ENCODE assay signal across 29 cellular contexts in the genomic region with DNA sequence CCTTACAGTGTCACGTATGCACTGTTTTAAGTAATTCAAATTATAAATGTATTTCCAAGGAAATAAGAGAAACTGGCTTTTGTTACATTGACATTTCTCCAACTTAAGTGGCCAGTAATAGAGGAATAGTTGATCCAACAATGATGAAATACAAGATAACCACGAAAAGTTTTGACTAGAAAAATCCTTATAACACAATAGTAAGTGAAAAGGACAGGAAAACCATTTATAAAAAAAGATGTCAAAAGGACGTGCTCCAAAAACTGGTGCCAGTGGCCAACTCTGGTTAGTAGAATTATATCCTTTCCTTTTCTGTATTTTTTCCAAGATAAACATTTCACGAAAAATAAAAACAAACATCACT.
DNase-seq lines count a peak whose midpoint lies in the region; ATAC-seq and TF ChIP-seq lines count a peak whose summit lies in the region.
"Had no signal": no experiment of that assay in that cellular context is flagged by ENCODE, and none has a peak within 500 bp of the region (broad histone marks: within the 10 kb centered on the region; RNA-seq: fewer than 3 reads in every experiment).

No MANE protein-coding gene starts in this region.

- peak overlapping the region; percentile 77 for H3K4me2 ChIP-seq in osteoblast (ENCODE audit: insufficient read depth, low read length)
- H3K4me2 ChIP-seq: A549 had no signal

- H3K4me1 ChIP-seq in heart right ventricle (peaks cover 4 to 70% (median 38%) of the 10 kb centered on the region in 9 donors), osteoblast (ENCODE audit: insufficient read depth, low read length) (peaks cover 29% of the 10 kb centered on the region)

- TF ChIP-seq CTCF in heart right ventricle (IDR thresholded peaks at IDR 0.05), result no peak
- TF ChIP-seq CTCF in osteoblast (IDR thresholded peaks at IDR 0.05; ENCODE audit: extremely low read depth, low read depth, low read length), result no peak
- TF ChIP-seq CTCF in endothelial cell (IDR thresholded peaks at IDR 0.05; ENCODE audit: unreplicated experiment), result no peak

- intact Hi-C loops in heart right ventricle (cut with DNase I), result loop anchor here in 4 of 10 donors (5.0 kb wide), 4 partner anchors 35 to 75 kb away; no protein-coding TSS in a partner anchor
- intact Hi-C loops in Right ventricle myocardium inferior (cut with DNase I), result loop anchor here (2.0 to 5.0 kb wide), 3 partner anchors 40 to 205 kb away; no protein-coding TSS in a partner anchor

- WGBS in heart right ventricle, 2 donors, result 30 to 31% methylated on average over 4 of the region's 4 CpGs

- no peak overlapping the region for H2AFZ ChIP-seq in osteoblast (ENCODE audit: low read length)
- H2AFZ ChIP-seq: parathyroid adenoma had no signal

- ATAC-seq in heart right ventricle (no peak), Right ventricle myocardium inferior (no peak)
- ATAC-seq: stimulated activated naive B cell treated with anti-CD40 and anti-IgM and Interleukin-4, amounts not matched to agents 10 μg/mL and 1 μg/mL and 100 μg/mL, for 72 hours had no signal

- H3K27me3 ChIP-seq in heart right ventricle (no peaks in the 10 kb centered on the region), osteoblast (ENCODE audit: insufficient read depth, low read length) (no peaks in the 10 kb centered on the region)

- H3K27ac ChIP-seq in heart right ventricle (peak overlapping the region in 9 of 10 donors; percentile 5 to 85 (median 77)), osteoblast (ENCODE audit: low read depth, low read length) (peak overlapping the region; percentile 69)
- H3K27ac ChIP-seq: A549, parathyroid adenoma had no signal

- DNase-seq in heart right ventricle, result no peak
- no peak for DNase-seq in Right ventricle myocardium inferior (ENCODE audit: missing footprints)
- peak; percentile 27 for DNase-seq in fibroblast of gingiva (ENCODE audit: low read depth)
- DNase-seq in osteoblast (ENCODE audit: insufficient read length, low spot score, missing footprints), result no peak
- DNase-seq in AG08396 (ENCODE audit: low spot score), result no peak
- no peak for DNase-seq in endothelial cell (ENCODE audit: low spot score)
- DNase-seq in stimulated activated CD4-positive, alpha-beta T cell treated with anti-CD3 and anti-CD28 coated beads, Interleukin-12 subunit alpha, Interleukin-12 subunit beta, amount 100 ng/mL, for 4 hours, result no peak
- no peak for DNase-seq in NCI-H2171 (lab: John Stamatoyannopoulos, UW)
- DNase-seq: activated B cell treated with CpG ODN at 0.5 μM for 24 hours; activated CD4-positive, alpha-beta T cell treated with anti-CD3 and anti-CD28 coated beads, Interleukin-2, amount 50 U/mL, for 4 hours; activated naive CD4-positive, alpha-beta T cell treated with anti-CD3 and anti-CD28 coated beads, Interleukin-2, amount 10 ng/mL, durations not matched to agents 7 days and 5 days; amygdala; COR-L47; DMS53; effector memory CD4-positive, alpha-beta T cell; H9; NCI-H1694 treated with DMSO at 0.1 percent for 48 hours; NCI-H2171 treated with DMSO at 0.1 percent for 48 hours; NK-92 treated with Interleukin-12 subunit alpha and Interleukin-12 subunit beta, amount 100 ng/mL, for 24 hours; SHP77 treated with DMSO at 0.1 percent for 48 hours; stimulated activated CD4-positive, alpha-beta T cell treated with anti-CD3 and anti-CD28 coated beads, Interleukin-4, amount 100 ng/mL, for 4 hours; stimulated activated naive B cell treated with anti-CD40 and anti-IgM and Interleukin-4, amounts not matched to agents 10 μg/mL and 1 μg/mL and 100 μg/mL, for 72 hours; SW 1271 had no signal

- H3K4me3 Mint-ChIP-seq in endothelial cell (ENCODE audit: unreplicated experiment), result no peak overlapping the region
- H3K4me3 Mint-ChIP-seq: activated B cell treated with CpG ODN at 0.5 μM for 24 hours; activated naive CD4-positive, alpha-beta T cell treated with anti-CD3 and anti-CD28 coated beads, Interleukin-2, amount 10 ng/mL, durations not matched to agents 7 days and 5 days; H9; IgD-negative memory B cell; stimulated activated naive B cell treated with anti-CD40 and anti-IgM and Interleukin-4, amounts not matched to agents 10 μg/mL and 1 μg/mL and 100 μg/mL, for 72 hours had no signal

- H3K4me1 Mint-ChIP-seq in endothelial cell (ENCODE audit: unreplicated experiment), result no peaks in the 10 kb centered on the region
- H3K4me1 Mint-ChIP-seq: activated B cell treated with CpG ODN at 0.5 μM for 24 hours; activated naive CD4-positive, alpha-beta T cell treated with anti-CD3 and anti-CD28 coated beads, Interleukin-2, amount 10 ng/mL, durations not matched to agents 7 days and 5 days; IgD-negative memory B cell; nephron progenitor cell had no signal

- H3K36me3 ChIP-seq in heart right ventricle, result peaks cover 0 to 33% (median 0%) of the 10 kb centered on the region in 9 donors
- peaks cover 9% of the 10 kb centered on the region for H3K36me3 ChIP-seq in osteoblast (ENCODE audit: insufficient read depth, low read length)

- H4K20me1 ChIP-seq in osteoblast (ENCODE audit: insufficient read depth, low read length), result peaks cover 8% of the 10 kb centered on the region

- H3K27me3 Mint-ChIP-seq in endothelial cell (ENCODE audit: unreplicated experiment), result no peaks in the 10 kb centered on the region
- H3K27me3 Mint-ChIP-seq: activated B cell treated with CpG ODN at 0.5 μM for 24 hours; activated naive CD4-positive, alpha-beta T cell treated with anti-CD3 and anti-CD28 coated beads, Interleukin-2, amount 10 ng/mL, durations not matched to agents 7 days and 5 days; IgD-negative memory B cell; stimulated activated naive B cell treated with anti-CD40 and anti-IgM and Interleukin-4, amounts not matched to agents 10 μg/mL and 1 μg/mL and 100 μg/mL, for 72 hours had no signal

- H3K9me3 ChIP-seq in heart right ventricle (no peaks in the 10 kb centered on the region), osteoblast (ENCODE audit: low read depth, low read length) (no peaks in the 10 kb centered on the region)
- H3K9me3 ChIP-seq: A549, mucosa of descending colon had no signal

- H3K27ac Mint-ChIP-seq in endothelial cell (ENCODE audit: unreplicated experiment), result no peak overlapping the region
- H3K27ac Mint-ChIP-seq: activated B cell treated with CpG ODN at 0.5 μM for 24 hours; activated naive CD4-positive, alpha-beta T cell treated with anti-CD3 and anti-CD28 coated beads, Interleukin-2, amount 10 ng/mL, durations not matched to agents 7 days and 5 days; IgD-negative memory B cell; stimulated activated naive B cell treated with anti-CD40 and anti-IgM and Interleukin-4, amounts not matched to agents 10 μg/mL and 1 μg/mL and 100 μg/mL, for 72 hours had no signal

- H3K36me3 Mint-ChIP-seq in endothelial cell (ENCODE audit: low read depth, unreplicated experiment), result peaks cover under 1% of the 10 kb centered on the region

- H3K9me3 Mint-ChIP-seq in endothelial cell (ENCODE audit: unreplicated experiment), result no peaks in the 10 kb centered on the region
- H3K9me3 Mint-ChIP-seq: activated B cell treated with CpG ODN at 0.5 μM for 24 hours; activated naive CD4-positive, alpha-beta T cell treated with anti-CD3 and anti-CD28 coated beads, Interleukin-2, amount 10 ng/mL, durations not matched to agents 7 days and 5 days; H9; IgD-negative memory B cell; nephron progenitor cell; stimulated activated naive B cell treated with anti-CD40 and anti-IgM and Interleukin-4, amounts not matched to agents 10 μg/mL and 1 μg/mL and 100 μg/mL, for 72 hours had no signal

- H3K4me3 ChIP-seq in heart right ventricle (no peak overlapping the region), osteoblast (ENCODE audit: insufficient read depth, low read length) (peak overlapping the region; percentile 46)
- H3K4me3 ChIP-seq: A549, coronary artery, mucosa of descending colon had no signal

- peaks cover 22% of the 10 kb centered on the region for H3K79me2 ChIP-seq in osteoblast (ENCODE audit: insufficient read depth, low read length)
- H3K79me2 ChIP-seq: parathyroid adenoma had no signal
